ENCODE assay signal across 1 cellular context in the genomic region with DNA sequence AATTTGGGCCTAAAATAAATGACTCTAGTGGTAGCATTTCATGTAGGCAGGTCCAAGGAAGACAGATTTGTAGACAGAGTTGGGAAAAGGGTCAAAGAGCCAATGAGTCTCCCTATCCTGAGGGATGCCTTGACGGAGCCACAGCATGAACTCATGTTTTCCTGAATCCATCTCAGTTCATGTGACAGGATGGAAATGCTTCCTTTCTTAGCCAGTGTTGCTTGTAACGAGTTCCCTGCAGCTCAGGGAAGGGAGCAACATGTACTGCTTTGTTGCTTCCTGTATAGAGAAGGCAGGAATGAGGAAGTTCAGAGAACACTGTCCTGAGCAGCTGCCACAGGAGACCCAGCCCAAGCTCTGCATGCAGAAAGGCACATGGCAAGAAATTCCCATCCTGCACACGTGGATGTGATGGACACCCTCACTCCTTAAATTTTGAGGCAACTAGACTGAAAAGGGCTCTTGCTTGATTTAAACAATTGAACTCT.
A peak's percentile ranks its signal among the peaks of the same experiment; 100 is the strongest.
TF ChIP-seq lines count a peak whose summit lies in the region.

No MANE protein-coding gene starts in this region.

TF ChIP-seq in HepG2, 621 proteins besides CTCF, POLR2A, EP300 and RAD21 (continued from another document and continues in another):
- TF ChIP-seq, protein P1, sequence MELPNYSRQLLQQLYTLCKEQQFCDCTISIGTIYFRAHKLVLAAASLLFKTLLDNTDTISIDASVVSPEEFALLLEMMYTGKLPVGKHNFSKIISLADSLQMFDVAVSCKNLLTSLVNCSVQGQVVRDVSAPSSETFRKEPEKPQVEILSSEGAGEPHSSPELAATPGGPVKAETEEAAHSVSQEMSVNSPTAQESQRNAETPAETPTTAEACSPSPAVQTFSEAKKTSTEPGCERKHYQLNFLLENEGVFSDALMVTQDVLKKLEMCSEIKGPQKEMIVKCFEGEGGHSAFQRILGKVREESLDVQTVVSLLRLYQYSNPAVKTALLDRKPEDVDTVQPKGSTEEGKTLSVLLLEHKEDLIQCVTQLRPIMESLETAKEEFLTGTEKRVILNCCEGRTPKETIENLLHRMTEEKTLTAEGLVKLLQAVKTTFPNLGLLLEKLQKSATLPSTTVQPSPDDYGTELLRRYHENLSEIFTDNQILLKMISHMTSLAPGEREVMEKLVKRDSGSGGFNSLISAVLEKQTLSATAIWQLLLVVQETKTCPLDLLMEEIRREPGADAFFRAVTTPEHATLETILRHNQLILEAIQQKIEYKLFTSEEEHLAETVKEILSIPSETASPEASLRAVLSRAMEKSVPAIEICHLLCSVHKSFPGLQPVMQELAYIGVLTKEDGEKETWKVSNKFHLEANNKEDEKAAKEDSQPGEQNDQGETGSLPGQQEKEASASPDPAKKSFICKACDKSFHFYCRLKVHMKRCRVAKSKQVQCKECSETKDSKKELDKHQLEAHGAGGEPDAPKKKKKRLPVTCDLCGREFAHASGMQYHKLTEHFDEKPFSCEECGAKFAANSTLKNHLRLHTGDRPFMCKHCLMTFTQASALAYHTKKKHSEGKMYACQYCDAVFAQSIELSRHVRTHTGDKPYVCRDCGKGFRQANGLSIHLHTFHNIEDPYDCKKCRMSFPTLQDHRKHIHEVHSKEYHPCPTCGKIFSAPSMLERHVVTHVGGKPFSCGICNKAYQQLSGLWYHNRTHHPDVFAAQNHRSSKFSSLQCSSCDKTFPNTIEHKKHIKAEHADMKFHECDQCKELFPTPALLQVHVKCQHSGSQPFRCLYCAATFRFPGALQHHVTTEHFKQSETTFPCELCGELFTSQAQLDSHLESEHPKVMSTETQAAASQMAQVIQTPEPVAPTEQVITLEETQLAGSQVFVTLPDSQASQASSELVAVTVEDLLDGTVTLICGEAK (IDR thresholded peaks at IDR 0.05), result no peak
- TF ChIP-seq, protein P1 (CRISPR knock-in tag; IDR thresholded peaks at IDR 0.05), result no peak
- TF ChIP-seq ATM (IDR thresholded peaks at IDR 0.05; ENCODE audit: borderline replicate concordance) (no peak), ZMYM2 (CRISPR knock-in tag; IDR thresholded peaks at IDR 0.05) (no peak), MXI1 (IDR thresholded peaks at IDR 0.05; ENCODE audit: borderline replicate concordance, low read depth, low read length) (no peak; the same call in 2 of the 3 replicates), ARNT2 (CRISPR knock-in tag; IDR thresholded peaks at IDR 0.05; ENCODE audit: low read depth) (no peak), SP2 (CRISPR knock-in tag; IDR thresholded peaks at IDR 0.05) (no peak), ZNF629 (CRISPR knock-in tag; conservative IDR thresholded peaks at IDR 0.05) (no peak), ZNF354B (CRISPR knock-in tag; IDR thresholded peaks at IDR 0.05) (no peak), RNF2 (conservative IDR thresholded peaks at IDR 0.05; ENCODE audit: low read depth) (no peak), ZNF382 (CRISPR knock-in tag; IDR thresholded peaks at IDR 0.05; ENCODE audit: borderline replicate concordance) (no peak), ZNF777 (CRISPR knock-in tag; IDR thresholded peaks at IDR 0.05) (no peak), TBX3 (IDR thresholded peaks at IDR 0.05; ENCODE audit: borderline replicate concordance) (no peak), ZNF747 (CRISPR knock-in tag; IDR thresholded peaks at IDR 0.05; ENCODE audit: borderline replicate concordance) (no peak), ZNF616 (CRISPR knock-in tag; IDR thresholded peaks at IDR 0.05; ENCODE audit: low read depth) (0 out of 2 replicates have a peak, but pooled peaks have one; percentile 50), ZNF451 (CRISPR knock-in tag; IDR thresholded peaks at IDR 0.05) (no peak), NFIB (CRISPR knock-in tag; IDR thresholded peaks at IDR 0.05; ENCODE audit: borderline replicate concordance) (no peak), KAT8 (CRISPR knock-in tag; IDR thresholded peaks at IDR 0.05) (peak; percentile 72), ATF1 (CRISPR knock-in tag; IDR thresholded peaks at IDR 0.05) (no peak), ADNP (CRISPR knock-in tag; IDR thresholded peaks at IDR 0.05) (no peak), GABPA (IDR thresholded peaks at IDR 0.05; ENCODE audit: low read depth, low read length) (no peak), GABPA (CRISPR knock-in tag; IDR thresholded peaks at IDR 0.05; ENCODE audit: low read depth) (peak; percentile 72; the same call in 1 of the 2 replicates), NFE2L2 (IDR thresholded peaks at IDR 0.05; ENCODE audit: low read length) (no peak), ZNF615 (CRISPR knock-in tag; IDR thresholded peaks at IDR 0.05; ENCODE audit: borderline replicate concordance) (no peak), ZNF501 (CRISPR knock-in tag; IDR thresholded peaks at IDR 0.05) (no peak)
- TF ChIP-seq, protein P2, sequence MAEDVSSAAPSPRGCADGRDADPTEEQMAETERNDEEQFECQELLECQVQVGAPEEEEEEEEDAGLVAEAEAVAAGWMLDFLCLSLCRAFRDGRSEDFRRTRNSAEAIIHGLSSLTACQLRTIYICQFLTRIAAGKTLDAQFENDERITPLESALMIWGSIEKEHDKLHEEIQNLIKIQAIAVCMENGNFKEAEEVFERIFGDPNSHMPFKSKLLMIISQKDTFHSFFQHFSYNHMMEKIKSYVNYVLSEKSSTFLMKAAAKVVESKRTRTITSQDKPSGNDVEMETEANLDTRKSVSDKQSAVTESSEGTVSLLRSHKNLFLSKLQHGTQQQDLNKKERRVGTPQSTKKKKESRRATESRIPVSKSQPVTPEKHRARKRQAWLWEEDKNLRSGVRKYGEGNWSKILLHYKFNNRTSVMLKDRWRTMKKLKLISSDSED (CRISPR knock-in tag; IDR thresholded peaks at IDR 0.05), result no peak
- TF ChIP-seq, protein P3, sequence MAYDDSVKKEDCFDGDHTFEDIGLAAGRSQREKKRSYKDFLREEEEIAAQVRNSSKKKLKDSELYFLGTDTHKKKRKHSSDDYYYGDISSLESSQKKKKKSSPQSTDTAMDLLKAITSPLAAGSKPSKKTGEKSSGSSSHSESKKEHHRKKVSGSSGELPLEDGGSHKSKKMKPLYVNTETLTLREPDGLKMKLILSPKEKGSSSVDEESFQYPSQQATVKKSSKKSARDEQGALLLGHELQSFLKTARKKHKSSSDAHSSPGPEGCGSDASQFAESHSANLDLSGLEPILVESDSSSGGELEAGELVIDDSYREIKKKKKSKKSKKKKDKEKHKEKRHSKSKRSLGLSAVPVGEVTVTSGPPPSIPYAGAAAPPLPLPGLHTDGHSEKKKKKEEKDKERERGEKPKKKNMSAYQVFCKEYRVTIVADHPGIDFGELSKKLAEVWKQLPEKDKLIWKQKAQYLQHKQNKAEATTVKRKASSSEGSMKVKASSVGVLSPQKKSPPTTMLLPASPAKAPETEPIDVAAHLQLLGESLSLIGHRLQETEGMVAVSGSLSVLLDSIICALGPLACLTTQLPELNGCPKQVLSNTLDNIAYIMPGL (CRISPR knock-in tag; IDR thresholded peaks at IDR 0.05; ENCODE audit: borderline replicate concordance in 1 of 2, low read depth in 1 of 2), result peak in 1 of 2 experiments; percentile 59; a peak in 1 of 4 replicates
- TF ChIP-seq, protein P4, sequence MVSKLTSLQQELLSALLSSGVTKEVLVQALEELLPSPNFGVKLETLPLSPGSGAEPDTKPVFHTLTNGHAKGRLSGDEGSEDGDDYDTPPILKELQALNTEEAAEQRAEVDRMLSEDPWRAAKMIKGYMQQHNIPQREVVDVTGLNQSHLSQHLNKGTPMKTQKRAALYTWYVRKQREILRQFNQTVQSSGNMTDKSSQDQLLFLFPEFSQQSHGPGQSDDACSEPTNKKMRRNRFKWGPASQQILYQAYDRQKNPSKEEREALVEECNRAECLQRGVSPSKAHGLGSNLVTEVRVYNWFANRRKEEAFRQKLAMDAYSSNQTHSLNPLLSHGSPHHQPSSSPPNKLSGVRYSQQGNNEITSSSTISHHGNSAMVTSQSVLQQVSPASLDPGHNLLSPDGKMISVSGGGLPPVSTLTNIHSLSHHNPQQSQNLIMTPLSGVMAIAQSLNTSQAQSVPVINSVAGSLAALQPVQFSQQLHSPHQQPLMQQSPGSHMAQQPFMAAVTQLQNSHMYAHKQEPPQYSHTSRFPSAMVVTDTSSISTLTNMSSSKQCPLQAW (CRISPR knock-in tag; IDR thresholded peaks at IDR 0.05), result peak; percentile 69; the same call in 1 of the 2 replicates
- TF ChIP-seq, protein P5, sequence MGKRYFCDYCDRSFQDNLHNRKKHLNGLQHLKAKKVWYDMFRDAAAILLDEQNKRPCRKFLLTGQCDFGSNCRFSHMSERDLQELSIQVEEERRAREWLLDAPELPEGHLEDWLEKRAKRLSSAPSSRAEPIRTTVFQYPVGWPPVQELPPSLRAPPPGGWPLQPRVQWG (CRISPR knock-in tag; IDR thresholded peaks at IDR 0.05; ENCODE audit: borderline replicate concordance, low read depth), result no peak
- TF ChIP-seq, protein P6, sequence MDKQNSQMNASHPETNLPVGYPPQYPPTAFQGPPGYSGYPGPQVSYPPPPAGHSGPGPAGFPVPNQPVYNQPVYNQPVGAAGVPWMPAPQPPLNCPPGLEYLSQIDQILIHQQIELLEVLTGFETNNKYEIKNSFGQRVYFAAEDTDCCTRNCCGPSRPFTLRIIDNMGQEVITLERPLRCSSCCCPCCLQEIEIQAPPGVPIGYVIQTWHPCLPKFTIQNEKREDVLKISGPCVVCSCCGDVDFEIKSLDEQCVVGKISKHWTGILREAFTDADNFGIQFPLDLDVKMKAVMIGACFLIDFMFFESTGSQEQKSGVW (CRISPR knock-in tag; IDR thresholded peaks at IDR 0.05; ENCODE audit: borderline replicate concordance), result no peak
- TF ChIP-seq, protein P7, sequence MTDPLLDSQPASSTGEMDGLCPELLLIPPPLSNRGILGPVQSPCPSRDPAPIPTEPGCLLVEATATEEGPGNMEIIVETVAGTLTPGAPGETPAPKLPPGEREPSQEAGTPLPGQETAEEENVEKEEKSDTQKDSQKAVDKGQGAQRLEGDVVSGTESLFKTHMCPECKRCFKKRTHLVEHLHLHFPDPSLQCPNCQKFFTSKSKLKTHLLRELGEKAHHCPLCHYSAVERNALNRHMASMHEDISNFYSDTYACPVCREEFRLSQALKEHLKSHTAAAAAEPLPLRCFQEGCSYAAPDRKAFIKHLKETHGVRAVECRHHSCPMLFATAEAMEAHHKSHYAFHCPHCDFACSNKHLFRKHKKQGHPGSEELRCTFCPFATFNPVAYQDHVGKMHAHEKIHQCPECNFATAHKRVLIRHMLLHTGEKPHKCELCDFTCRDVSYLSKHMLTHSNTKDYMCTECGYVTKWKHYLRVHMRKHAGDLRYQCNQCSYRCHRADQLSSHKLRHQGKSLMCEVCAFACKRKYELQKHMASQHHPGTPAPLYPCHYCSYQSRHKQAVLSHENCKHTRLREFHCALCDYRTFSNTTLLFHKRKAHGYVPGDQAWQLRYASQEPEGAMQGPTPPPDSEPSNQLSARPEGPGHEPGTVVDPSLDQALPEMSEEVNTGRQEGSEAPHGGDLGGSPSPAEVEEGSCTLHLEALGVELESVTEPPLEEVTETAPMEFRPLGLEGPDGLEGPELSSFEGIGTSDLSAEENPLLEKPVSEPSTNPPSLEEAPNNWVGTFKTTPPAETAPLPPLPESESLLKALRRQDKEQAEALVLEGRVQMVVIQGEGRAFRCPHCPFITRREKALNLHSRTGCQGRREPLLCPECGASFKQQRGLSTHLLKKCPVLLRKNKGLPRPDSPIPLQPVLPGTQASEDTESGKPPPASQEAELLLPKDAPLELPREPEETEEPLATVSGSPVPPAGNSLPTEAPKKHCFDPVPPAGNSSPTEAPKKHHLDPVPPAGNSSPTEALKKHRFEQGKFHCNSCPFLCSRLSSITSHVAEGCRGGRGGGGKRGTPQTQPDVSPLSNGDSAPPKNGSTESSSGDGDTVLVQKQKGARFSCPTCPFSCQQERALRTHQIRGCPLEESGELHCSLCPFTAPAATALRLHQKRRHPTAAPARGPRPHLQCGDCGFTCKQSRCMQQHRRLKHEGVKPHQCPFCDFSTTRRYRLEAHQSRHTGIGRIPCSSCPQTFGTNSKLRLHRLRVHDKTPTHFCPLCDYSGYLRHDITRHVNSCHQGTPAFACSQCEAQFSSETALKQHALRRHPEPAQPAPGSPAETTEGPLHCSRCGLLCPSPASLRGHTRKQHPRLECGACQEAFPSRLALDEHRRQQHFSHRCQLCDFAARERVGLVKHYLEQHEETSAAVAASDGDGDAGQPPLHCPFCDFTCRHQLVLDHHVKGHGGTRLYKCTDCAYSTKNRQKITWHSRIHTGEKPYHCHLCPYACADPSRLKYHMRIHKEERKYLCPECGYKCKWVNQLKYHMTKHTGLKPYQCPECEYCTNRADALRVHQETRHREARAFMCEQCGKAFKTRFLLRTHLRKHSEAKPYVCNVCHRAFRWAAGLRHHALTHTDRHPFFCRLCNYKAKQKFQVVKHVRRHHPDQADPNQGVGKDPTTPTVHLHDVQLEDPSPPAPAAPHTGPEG (CRISPR knock-in tag; IDR thresholded peaks at IDR 0.05), result no peak
- TF ChIP-seq, protein P8, sequence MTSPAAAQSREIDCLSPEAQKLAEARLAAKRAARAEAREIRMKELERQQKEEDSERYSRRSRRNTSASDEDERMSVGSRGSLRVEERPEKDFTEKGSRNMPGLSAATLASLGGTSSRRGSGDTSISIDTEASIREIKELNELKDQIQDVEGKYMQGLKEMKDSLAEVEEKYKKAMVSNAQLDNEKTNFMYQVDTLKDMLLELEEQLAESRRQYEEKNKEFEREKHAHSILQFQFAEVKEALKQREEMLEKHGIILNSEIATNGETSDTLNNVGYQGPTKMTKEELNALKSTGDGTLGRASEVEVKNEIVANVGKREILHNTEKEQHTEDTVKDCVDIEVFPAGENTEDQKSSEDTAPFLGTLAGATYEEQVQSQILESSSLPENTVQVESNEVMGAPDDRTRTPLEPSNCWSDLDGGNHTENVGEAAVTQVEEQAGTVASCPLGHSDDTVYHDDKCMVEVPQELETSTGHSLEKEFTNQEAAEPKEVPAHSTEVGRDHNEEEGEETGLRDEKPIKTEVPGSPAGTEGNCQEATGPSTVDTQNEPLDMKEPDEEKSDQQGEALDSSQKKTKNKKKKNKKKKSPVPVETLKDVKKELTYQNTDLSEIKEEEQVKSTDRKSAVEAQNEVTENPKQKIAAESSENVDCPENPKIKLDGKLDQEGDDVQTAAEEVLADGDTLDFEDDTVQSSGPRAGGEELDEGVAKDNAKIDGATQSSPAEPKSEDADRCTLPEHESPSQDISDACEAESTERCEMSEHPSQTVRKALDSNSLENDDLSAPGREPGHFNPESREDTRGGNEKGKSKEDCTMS (CRISPR knock-in tag; conservative IDR thresholded peaks at IDR 0.05), result no peak
